ENCODE assay signal across 33 cellular contexts in the genomic region with DNA sequence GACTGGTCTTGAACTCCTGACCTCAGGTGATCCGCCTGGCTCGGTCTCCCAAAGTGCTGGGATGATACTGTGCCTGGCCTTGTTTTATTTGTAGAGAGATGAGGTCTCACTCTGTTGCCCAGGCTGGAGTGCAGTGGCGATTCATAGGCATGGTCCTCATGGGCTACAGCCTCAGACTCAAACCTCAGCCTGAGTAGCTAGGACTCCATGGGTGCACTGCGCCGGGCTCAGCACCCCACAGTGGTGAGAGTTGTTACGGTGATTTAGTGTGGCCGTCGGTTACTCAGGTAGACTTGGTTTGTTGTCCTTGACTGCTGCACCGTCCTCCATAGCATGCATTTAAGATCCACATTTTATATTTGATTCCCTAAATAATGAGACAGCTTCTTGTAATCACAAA.
"Had no signal": no experiment of that assay in that cellular context is flagged by ENCODE, and none has a peak within 500 bp of the region (broad histone marks: within the 10 kb centered on the region; RNA-seq: fewer than 3 reads in every experiment).

No MANE protein-coding gene starts in this region.

- H3K4me3 ChIP-seq: ascending aorta, cardiac muscle cell had no signal

- FAIRE-seq: bronchial epithelial cell, TTC549 had no signal

- H3K4me1 ChIP-seq: ascending aorta had no signal

- DNase-seq: activated CD4-positive, alpha-beta memory T cell treated with anti-CD3 and anti-CD28 coated beads, Interleukin-2, amount 10 ng/mL, durations not matched to agents 7 days and 5 days; activated CD4-positive, alpha-beta T cell treated with anti-CD3 and anti-CD28 coated beads for 1 hour; activated CD4-positive, alpha-beta T cell treated with anti-CD3 and anti-CD28 coated beads for 36 hours; activated CD4-positive, alpha-beta T cell treated with anti-CD3 and anti-CD28 coated beads for 48 hours; activated CD4-positive, alpha-beta T cell treated with anti-CD3 and anti-CD28 coated beads, Interleukin-2, amount 10 ng/mL, durations not matched to agents 7 days and 5 days; activated CD4-positive, alpha-beta T cell treated with anti-CD3 and anti-CD28 coated beads, Interleukin-2, amount 50 U/mL, for 48 hours; activated CD4-positive, CD25-positive, alpha-beta regulatory T cell; activated CD8-positive, alpha-beta memory T cell treated with anti-CD3 and anti-CD28 coated beads for 24 hours; activated CD8-positive, alpha-beta memory T cell treated with anti-CD3 and anti-CD28 coated beads, Interleukin-2, amount 10 ng/mL, durations not matched to agents 7 days and 5 days; activated CD8-positive, alpha-beta memory T cell treated with anti-CD3 and anti-CD28 coated beads, Interleukin-2, amount 50 U/mL, for 48 hours; activated CD8-positive, alpha-beta T cell treated with anti-CD3 and anti-CD28 coated beads, Interleukin-2, amount 10 ng/mL, durations not matched to agents 7 days and 5 days; activated effector memory CD4-positive, alpha-beta T cell treated with Interleukin-2 at 50 U/mL for 16 hours; activated gamma-delta T cell; activated naive CD4-positive, alpha-beta T cell treated with anti-CD3 and anti-CD28 coated beads, Interleukin-2, amount 10 ng/mL, durations not matched to agents 7 days and 5 days; activated naive CD4-positive, alpha-beta T cell treated with Interleukin-2 at 50 U/mL for 16 hours; activated naive CD8-positive, alpha-beta T cell treated with anti-CD3 and anti-CD28 coated beads, Interleukin-2, amount 10 ng/mL, durations not matched to agents 7 days and 5 days; activated naive CD8-positive, alpha-beta T cell treated with anti-CD3 and anti-CD28 coated beads, Interleukin-2, amount 50 U/mL, for 24 hours; activated T-cell treated with anti-CD3 and anti-CD28 coated beads, Interleukin-2, amount 50 U/mL, for 24 hours; activated T-cell treated with anti-CD3 and anti-CD28 coated beads, Interleukin-2, amount 50 U/mL, for 48 hours; amygdala; anterior cingulate cortex; caudate nucleus; cerebellar nuclear complex; T-helper 1 cell; T-helper 2 cell; T-helper 9 cell had no signal

- H3K9me3 ChIP-seq: ascending aorta had no signal

- H3K27me3 ChIP-seq: ascending aorta, cardiac muscle cell had no signal

- ATAC-seq: activated CD4-positive, alpha-beta T cell treated with anti-CD3 and anti-CD28 coated beads for 36 hours; activated CD4-positive, CD25-positive, alpha-beta regulatory T cell treated with anti-CD3 and anti-CD28 coated beads, Interleukin-2, amount 50 U/mL, for 24 hours; activated CD8-positive, alpha-beta memory T cell treated with anti-CD3 and anti-CD28 coated beads, Interleukin-2, amount 10 ng/mL, durations not matched to agents 7 days and 5 days; activated CD8-positive, alpha-beta T cell treated with anti-CD3 and anti-CD28 coated beads, Interleukin-2, amount 10 ng/mL, durations not matched to agents 7 days and 5 days; activated naive CD8-positive, alpha-beta T cell treated with anti-CD3 and anti-CD28 coated beads, Interleukin-2, amount 50 U/mL, for 24 hours; WTC11 had no signal

- H3K36me3 ChIP-seq: ascending aorta, cardiac muscle cell had no signal

- H3K27ac ChIP-seq: ascending aorta, cardiac muscle cell, VCaP had no signal
